In the genomic region with DNA sequence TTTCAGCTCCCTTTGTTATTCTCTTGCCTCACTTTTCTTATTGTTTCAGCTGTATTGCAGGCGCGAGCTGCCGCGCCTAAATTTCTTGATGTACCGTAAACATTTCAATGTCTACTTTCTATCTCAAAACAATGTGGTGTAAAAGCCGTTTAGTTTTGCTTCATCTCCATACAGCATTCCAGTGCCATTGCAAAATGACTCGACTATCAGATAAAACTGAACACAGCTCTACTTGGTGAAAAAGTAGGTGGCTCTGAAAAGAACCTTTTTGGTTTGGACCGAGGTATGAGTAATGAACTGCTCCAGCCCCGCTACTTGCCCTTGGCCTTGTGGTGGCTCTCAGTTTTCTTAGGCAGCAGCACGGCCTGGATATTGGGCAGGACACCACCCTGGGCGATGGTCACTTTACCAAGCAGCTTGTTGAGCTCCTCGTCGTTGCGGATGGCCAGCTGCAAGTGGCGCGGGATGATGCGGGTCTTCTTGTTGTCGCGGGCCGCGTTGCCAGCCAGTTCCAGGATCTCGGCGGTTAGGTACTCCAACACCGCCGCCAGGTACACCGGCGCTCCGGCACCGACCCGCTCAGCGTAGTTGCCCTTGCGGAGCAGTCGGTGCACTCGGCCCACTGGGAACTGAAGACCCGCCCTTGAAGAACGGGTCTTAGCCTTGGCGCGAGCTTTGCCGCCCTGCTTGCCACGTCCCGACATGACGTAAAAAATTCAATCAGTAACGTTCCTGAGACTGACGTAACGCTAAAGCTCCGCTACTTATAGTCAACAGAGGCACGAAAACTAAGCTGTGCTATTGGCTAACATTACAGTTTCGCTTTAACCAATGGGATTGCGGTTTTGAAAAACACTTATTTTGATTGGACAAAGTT, we compare ENCODE assay signal across 1 cellular context.
TF ChIP-seq lines count a peak whose summit lies in the region.

No MANE protein-coding gene starts in this region.

TF ChIP-seq in HepG2, 621 proteins besides CTCF, POLR2A, EP300 and RAD21 (continued from another document and continues in another):
- TF ChIP-seq, protein P1, sequence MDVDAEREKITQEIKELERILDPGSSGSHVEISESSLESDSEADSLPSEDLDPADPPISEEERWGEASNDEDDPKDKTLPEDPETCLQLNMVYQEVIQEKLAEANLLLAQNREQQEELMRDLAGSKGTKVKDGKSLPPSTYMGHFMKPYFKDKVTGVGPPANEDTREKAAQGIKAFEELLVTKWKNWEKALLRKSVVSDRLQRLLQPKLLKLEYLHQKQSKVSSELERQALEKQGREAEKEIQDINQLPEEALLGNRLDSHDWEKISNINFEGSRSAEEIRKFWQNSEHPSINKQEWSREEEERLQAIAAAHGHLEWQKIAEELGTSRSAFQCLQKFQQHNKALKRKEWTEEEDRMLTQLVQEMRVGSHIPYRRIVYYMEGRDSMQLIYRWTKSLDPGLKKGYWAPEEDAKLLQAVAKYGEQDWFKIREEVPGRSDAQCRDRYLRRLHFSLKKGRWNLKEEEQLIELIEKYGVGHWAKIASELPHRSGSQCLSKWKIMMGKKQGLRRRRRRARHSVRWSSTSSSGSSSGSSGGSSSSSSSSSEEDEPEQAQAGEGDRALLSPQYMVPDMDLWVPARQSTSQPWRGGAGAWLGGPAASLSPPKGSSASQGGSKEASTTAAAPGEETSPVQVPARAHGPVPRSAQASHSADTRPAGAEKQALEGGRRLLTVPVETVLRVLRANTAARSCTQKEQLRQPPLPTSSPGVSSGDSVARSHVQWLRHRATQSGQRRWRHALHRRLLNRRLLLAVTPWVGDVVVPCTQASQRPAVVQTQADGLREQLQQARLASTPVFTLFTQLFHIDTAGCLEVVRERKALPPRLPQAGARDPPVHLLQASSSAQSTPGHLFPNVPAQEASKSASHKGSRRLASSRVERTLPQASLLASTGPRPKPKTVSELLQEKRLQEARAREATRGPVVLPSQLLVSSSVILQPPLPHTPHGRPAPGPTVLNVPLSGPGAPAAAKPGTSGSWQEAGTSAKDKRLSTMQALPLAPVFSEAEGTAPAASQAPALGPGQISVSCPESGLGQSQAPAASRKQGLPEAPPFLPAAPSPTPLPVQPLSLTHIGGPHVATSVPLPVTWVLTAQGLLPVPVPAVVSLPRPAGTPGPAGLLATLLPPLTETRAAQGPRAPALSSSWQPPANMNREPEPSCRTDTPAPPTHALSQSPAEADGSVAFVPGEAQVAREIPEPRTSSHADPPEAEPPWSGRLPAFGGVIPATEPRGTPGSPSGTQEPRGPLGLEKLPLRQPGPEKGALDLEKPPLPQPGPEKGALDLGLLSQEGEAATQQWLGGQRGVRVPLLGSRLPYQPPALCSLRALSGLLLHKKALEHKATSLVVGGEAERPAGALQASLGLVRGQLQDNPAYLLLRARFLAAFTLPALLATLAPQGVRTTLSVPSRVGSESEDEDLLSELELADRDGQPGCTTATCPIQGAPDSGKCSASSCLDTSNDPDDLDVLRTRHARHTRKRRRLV (CRISPR knock-in tag; IDR thresholded peaks at IDR 0.05) = no peak
- TF ChIP-seq ZNF557 (CRISPR knock-in tag; IDR thresholded peaks at IDR 0.05) = no peak
- TF ChIP-seq SMAD9 (CRISPR knock-in tag; IDR thresholded peaks at IDR 0.05) = no peak
- TF ChIP-seq, protein P2, sequence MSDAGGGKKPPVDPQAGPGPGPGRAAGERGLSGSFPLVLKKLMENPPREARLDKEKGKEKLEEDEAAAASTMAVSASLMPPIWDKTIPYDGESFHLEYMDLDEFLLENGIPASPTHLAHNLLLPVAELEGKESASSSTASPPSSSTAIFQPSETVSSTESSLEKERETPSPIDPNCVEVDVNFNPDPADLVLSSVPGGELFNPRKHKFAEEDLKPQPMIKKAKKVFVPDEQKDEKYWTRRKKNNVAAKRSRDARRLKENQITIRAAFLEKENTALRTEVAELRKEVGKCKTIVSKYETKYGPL (CRISPR knock-in tag; IDR thresholded peaks at IDR 0.05) = peak; percentile 48; the same call in 1 of the 2 replicates
- peak; percentile 13; the same call in 1 of the 2 replicates for TF ChIP-seq KLF11 (CRISPR knock-in tag; IDR thresholded peaks at IDR 0.05)
- TF ChIP-seq ZNF468 (CRISPR knock-in tag; IDR thresholded peaks at IDR 0.05) = no peak
- TF ChIP-seq, protein P3, sequence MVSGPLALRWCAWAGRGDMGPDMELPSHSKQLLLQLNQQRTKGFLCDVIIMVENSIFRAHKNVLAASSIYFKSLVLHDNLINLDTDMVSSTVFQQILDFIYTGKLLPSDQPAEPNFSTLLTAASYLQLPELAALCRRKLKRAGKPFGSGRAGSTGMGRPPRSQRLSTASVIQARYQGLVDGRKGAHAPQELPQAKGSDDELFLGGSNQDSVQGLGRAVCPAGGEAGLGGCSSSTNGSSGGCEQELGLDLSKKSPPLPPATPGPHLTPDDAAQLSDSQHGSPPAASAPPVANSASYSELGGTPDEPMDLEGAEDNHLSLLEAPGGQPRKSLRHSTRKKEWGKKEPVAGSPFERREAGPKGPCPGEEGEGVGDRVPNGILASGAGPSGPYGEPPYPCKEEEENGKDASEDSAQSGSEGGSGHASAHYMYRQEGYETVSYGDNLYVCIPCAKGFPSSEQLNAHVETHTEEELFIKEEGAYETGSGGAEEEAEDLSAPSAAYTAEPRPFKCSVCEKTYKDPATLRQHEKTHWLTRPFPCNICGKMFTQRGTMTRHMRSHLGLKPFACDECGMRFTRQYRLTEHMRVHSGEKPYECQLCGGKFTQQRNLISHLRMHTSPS (CRISPR knock-in tag; IDR thresholded peaks at IDR 0.05; ENCODE audit: low read depth) = no peak
- TF ChIP-seq, protein P4, sequence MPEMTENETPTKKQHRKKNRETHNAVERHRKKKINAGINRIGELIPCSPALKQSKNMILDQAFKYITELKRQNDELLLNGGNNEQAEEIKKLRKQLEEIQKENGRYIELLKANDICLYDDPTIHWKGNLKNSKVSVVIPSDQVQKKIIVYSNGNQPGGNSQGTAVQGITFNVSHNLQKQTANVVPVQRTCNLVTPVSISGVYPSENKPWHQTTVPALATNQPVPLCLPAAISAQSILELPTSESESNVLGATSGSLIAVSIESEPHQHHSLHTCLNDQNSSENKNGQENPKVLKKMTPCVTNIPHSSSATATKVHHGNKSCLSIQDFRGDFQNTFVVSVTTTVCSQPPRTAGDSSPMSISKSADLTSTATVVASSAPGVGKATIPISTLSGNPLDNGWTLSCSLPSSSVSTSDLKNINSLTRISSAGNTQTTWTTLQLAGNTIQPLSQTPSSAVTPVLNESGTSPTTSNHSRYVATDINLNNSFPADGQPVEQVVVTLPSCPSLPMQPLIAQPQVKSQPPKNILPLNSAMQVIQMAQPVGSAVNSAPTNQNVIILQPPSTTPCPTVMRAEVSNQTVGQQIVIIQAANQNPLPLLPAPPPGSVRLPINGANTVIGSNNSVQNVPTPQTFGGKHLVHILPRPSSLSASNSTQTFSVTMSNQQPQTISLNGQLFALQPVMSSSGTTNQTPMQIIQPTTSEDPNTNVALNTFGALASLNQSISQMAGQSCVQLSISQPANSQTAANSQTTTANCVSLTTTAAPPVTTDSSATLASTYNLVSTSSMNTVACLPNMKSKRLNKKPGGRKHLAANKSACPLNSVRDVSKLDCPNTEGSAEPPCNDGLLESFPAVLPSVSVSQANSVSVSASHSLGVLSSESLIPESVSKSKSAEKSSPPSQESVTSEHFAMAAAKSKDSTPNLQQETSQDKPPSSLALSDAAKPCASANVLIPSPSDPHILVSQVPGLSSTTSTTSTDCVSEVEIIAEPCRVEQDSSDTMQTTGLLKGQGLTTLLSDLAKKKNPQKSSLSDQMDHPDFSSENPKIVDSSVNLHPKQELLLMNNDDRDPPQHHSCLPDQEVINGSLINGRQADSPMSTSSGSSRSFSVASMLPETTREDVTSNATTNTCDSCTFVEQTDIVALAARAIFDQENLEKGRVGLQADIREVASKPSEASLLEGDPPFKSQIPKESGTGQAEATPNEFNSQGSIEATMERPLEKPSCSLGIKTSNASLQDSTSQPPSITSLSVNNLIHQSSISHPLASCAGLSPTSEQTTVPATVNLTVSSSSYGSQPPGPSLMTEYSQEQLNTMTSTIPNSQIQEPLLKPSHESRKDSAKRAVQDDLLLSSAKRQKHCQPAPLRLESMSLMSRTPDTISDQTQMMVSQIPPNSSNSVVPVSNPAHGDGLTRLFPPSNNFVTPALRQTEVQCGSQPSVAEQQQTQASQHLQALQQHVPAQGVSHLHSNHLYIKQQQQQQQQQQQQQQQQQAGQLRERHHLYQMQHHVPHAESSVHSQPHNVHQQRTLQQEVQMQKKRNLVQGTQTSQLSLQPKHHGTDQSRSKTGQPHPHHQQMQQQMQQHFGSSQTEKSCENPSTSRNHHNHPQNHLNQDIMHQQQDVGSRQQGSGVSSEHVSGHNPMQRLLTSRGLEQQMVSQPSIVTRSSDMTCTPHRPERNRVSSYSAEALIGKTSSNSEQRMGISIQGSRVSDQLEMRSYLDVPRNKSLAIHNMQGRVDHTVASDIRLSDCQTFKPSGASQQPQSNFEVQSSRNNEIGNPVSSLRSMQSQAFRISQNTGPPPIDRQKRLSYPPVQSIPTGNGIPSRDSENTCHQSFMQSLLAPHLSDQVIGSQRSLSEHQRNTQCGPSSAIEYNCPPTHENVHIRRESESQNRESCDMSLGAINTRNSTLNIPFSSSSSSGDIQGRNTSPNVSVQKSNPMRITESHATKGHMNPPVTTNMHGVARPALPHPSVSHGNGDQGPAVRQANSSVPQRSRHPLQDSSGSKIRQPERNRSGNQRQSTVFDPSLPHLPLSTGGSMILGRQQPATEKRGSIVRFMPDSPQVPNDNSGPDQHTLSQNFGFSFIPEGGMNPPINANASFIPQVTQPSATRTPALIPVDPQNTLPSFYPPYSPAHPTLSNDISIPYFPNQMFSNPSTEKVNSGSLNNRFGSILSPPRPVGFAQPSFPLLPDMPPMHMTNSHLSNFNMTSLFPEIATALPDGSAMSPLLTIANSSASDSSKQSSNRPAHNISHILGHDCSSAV (CRISPR knock-in tag; IDR thresholded peaks at IDR 0.05; ENCODE audit: borderline replicate concordance) = no peak; the same call in 1 of the 2 replicates
- TF ChIP-seq HNRNPUL1 (IDR thresholded peaks at IDR 0.05; ENCODE audit: low read depth, low read length) = no peak
- TF ChIP-seq, protein P5, sequence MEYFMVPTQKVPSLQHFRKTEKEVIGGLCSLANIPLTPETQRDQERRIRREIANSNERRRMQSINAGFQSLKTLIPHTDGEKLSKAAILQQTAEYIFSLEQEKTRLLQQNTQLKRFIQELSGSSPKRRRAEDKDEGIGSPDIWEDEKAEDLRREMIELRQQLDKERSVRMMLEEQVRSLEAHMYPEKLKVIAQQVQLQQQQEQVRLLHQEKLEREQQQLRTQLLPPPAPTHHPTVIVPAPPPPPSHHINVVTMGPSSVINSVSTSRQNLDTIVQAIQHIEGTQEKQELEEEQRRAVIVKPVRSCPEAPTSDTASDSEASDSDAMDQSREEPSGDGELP (IDR thresholded peaks at IDR 0.05; ENCODE audit: borderline replicate concordance, low read depth) = no peak
- TF ChIP-seq ZNF598 (CRISPR knock-in tag; IDR thresholded peaks at IDR 0.05; ENCODE audit: borderline replicate concordance) = no peak
- TF ChIP-seq ZNF724P (CRISPR knock-in tag; IDR thresholded peaks at IDR 0.05; ENCODE audit: borderline replicate concordance) = peak; percentile 92
- TF ChIP-seq, protein P6, sequence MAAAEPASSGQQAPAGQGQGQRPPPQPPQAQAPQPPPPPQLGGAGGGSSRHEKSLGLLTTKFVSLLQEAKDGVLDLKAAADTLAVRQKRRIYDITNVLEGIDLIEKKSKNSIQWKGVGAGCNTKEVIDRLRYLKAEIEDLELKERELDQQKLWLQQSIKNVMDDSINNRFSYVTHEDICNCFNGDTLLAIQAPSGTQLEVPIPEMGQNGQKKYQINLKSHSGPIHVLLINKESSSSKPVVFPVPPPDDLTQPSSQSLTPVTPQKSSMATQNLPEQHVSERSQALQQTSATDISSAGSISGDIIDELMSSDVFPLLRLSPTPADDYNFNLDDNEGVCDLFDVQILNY (CRISPR knock-in tag; conservative IDR thresholded peaks at IDR 0.05) = peak; percentile 75; the same call in 1 of the 2 replicates
- peak; percentile 72; the same call in 1 of the 2 replicates for TF ChIP-seq SPEN (CRISPR knock-in tag; IDR thresholded peaks at IDR 0.05; ENCODE audit: low read depth)
- peak; percentile 78 for TF ChIP-seq GABPB1 (CRISPR knock-in tag; IDR thresholded peaks at IDR 0.05)
- TF ChIP-seq ZNF234 (CRISPR knock-in tag; conservative IDR thresholded peaks at IDR 0.05) = no peak; the same call in 1 of the 2 replicates
- peak; percentile 38; the same call in 1 of the 2 replicates for TF ChIP-seq ZNF772 (CRISPR knock-in tag; IDR thresholded peaks at IDR 0.05)
- TF ChIP-seq TCF7 (IDR thresholded peaks at IDR 0.05; ENCODE audit: low read depth) = no peak
- TF ChIP-seq, protein P7, sequence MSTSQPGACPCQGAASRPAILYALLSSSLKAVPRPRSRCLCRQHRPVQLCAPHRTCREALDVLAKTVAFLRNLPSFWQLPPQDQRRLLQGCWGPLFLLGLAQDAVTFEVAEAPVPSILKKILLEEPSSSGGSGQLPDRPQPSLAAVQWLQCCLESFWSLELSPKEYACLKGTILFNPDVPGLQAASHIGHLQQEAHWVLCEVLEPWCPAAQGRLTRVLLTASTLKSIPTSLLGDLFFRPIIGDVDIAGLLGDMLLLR (CRISPR knock-in tag; IDR thresholded peaks at IDR 0.05) = 0 out of 2 replicates have a peak, but pooled peaks have one; percentile 40
- TF ChIP-seq ONECUT2 (CRISPR knock-in tag; IDR thresholded peaks at IDR 0.05) = peak; percentile 28; the same call in 1 of the 2 replicates
- TF ChIP-seq FOXP1 (IDR thresholded peaks at IDR 0.05) = no peak
- TF ChIP-seq FOXP1 (CRISPR knock-in tag; IDR thresholded peaks at IDR 0.05) = peak; percentile 27; the same call in 1 of the 2 replicates
- TF ChIP-seq, protein P8, sequence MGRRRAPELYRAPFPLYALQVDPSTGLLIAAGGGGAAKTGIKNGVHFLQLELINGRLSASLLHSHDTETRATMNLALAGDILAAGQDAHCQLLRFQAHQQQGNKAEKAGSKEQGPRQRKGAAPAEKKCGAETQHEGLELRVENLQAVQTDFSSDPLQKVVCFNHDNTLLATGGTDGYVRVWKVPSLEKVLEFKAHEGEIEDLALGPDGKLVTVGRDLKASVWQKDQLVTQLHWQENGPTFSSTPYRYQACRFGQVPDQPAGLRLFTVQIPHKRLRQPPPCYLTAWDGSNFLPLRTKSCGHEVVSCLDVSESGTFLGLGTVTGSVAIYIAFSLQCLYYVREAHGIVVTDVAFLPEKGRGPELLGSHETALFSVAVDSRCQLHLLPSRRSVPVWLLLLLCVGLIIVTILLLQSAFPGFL (CRISPR knock-in tag; IDR thresholded peaks at IDR 0.05) = 0 out of 2 replicates have a peak, but pooled peaks have one; percentile 17
- TF ChIP-seq ASH2L (IDR thresholded peaks at IDR 0.05; ENCODE audit: insufficient read length, low read depth, low read length) = peak; percentile 66
- TF ChIP-seq SETDB1 (CRISPR knock-in tag; IDR thresholded peaks at IDR 0.05; ENCODE audit: borderline replicate concordance) = no peak
- TF ChIP-seq DR1 (CRISPR knock-in tag; IDR thresholded peaks at IDR 0.05) = peak; percentile 97; the same call in 1 of the 2 replicates
- TF ChIP-seq, protein P9, sequence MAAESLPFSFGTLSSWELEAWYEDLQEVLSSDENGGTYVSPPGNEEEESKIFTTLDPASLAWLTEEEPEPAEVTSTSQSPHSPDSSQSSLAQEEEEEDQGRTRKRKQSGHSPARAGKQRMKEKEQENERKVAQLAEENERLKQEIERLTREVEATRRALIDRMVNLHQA (CRISPR knock-in tag; IDR thresholded peaks at IDR 0.05) = no peak
- TF ChIP-seq GABPA (IDR thresholded peaks at IDR 0.05; ENCODE audit: low read depth, low read length) = no peak
- peak; percentile 73; the same call in 1 of the 2 replicates for TF ChIP-seq GABPA (CRISPR knock-in tag; IDR thresholded peaks at IDR 0.05; ENCODE audit: low read depth)
- no peak for TF ChIP-seq MAZ (IDR thresholded peaks at IDR 0.05; ENCODE audit: borderline replicate concordance, low read depth, low read length)
- peak; percentile 45 for TF ChIP-seq MAZ (CRISPR knock-in tag; IDR thresholded peaks at IDR 0.05; ENCODE audit: low read depth)
- TF ChIP-seq PCBP2 (optimal IDR thresholded peaks at IDR 0.05; ENCODE audit: low read depth, low read length, poor library complexity, severe bottlenecking) = no peak
- no peak for TF ChIP-seq ELF1 (CRISPR knock-in tag; IDR thresholded peaks at IDR 0.05)
- no peak for TF ChIP-seq ZNF816 (CRISPR knock-in tag; IDR thresholded peaks at IDR 0.05; ENCODE audit: borderline replicate concordance)
- TF ChIP-seq CBX1 (IDR thresholded peaks at IDR 0.05; ENCODE audit: low read depth) = no peak
- TF ChIP-seq NCOA2 (CRISPR knock-in tag; IDR thresholded peaks at IDR 0.05) = peak; percentile 35; the same call in 1 of the 2 replicates
